In the genomic region with DNA sequence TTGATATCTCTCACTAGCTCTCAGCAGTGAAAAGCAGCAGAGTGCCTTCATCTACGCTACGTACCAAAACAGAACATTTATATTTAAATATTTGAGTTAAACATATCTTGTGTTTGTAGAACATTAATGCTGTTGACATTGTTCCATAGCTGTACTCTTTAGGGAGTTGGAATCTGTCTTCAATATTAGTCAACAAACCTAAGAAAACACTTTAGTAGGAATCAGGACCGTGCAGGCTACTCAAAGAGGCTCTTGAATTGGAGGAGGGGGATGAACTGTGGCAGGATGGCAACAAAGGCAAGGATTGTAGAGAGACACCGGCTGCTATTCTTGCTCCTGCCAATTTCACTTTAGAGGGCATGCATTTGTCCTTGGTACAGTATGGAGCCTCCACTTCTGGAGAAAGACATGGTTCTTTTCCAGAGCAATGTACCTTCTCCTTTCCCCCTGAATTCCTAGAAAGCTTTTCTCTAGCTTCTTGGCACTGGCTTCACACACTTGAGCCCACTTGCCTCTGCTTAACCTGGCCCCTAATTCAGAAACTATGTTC, we compare ENCODE assay signal across 20 cellular contexts.
"Had no signal": no experiment of that assay in that cellular context is flagged by ENCODE, and none has a peak within 500 bp of the region (broad histone marks: within the 10 kb centered on the region; RNA-seq: fewer than 3 reads in every experiment).

No MANE protein-coding gene starts in this region.

- H3K27me3 ChIP-seq: ovary, sigmoid colon, testis had no signal

- H3K27ac ChIP-seq: epithelial cell of prostate, ovary, sigmoid colon had no signal

- H3K4me3 ChIP-seq: mucosa of descending colon, ovary, sigmoid colon, testis had no signal

- H3K9me3 ChIP-seq: mucosa of descending colon, ovary, sigmoid colon, testis had no signal

- DNase-seq: activated CD4-positive, alpha-beta memory T cell treated with anti-CD3 and anti-CD28 coated beads, Interleukin-2, amount 10 ng/mL, durations not matched to agents 7 days and 5 days; activated CD4-positive, alpha-beta T cell treated with anti-CD3 and anti-CD28 coated beads for 48 hours; activated CD4-positive, CD25-positive, alpha-beta regulatory T cell; activated CD8-positive, alpha-beta memory T cell treated with anti-CD3 and anti-CD28 coated beads, Interleukin-2, amount 10 ng/mL, durations not matched to agents 7 days and 5 days; activated naive CD4-positive, alpha-beta T cell; activated naive CD8-positive, alpha-beta T cell treated with anti-CD3 and anti-CD28 coated beads for 36 hours; amniotic stem cell; effector memory CD8-positive, alpha-beta T cell; head of caudate nucleus; kidney; mucosa of descending colon; naive B cell; ovary; sigmoid colon; stimulated activated CD4-positive, alpha-beta T cell treated with anti-CD3 and anti-CD28 coated beads, Interleukin-4, amount 100 ng/mL, for 24 hours; T-helper 9 cell; testis had no signal

- H3K4me1 ChIP-seq: sigmoid colon had no signal

- H3K36me3 ChIP-seq: ovary, sigmoid colon had no signal

- ATAC-seq: activated CD8-positive, alpha-beta memory T cell treated with anti-CD3 and anti-CD28 coated beads, Interleukin-2, amount 10 ng/mL, durations not matched to agents 7 days and 5 days; activated T-helper 17 cell treated with anti-CD3 and anti-CD28 coated beads, Interleukin-2, amount 50 U/mL, for 72 hours; effector memory CD8-positive, alpha-beta T cell; left lobe of liver; mucosa of descending colon had no signal
